In genomic region chr7:23539494-23539907, GRCh38 we compare ENCODE assay signal across 9 cellular contexts. TPM values are rescaled to one million over a fixed set of nuclear protein-coding genes. Genes with fewer than 3 reads are reported as not detected.
DNase-seq lines count a peak whose midpoint lies in the region; ATAC-seq, FAIRE-seq and TF ChIP-seq lines count a peak whose summit lies in the region.
"Had no signal": no experiment of that assay in that cellular context is flagged by ENCODE, and none has a peak within 500 bp of the region (broad histone marks: within the 10 kb centered on the region; RNA-seq: fewer than 3 reads in every experiment).

No MANE protein-coding gene starts in this region.

- H3K27ac Mint-ChIP-seq in activated CD4-positive, alpha-beta memory T cell treated with anti-CD3 and anti-CD28 coated beads for 36 hours: peak overlapping the region; percentile 74

- no peak; the same call in 2 of the 3 replicates for ATAC-seq in HepG2
- no peak for ATAC-seq in right lobe of liver
- peak; percentile 58 for ATAC-seq in HG03064 (IDR thresholded peaks at IDR 0.05; ENCODE audit: low read depth, unreplicated experiment)
- ATAC-seq in HG03520 (IDR thresholded peaks at IDR 0.05; ENCODE audit: unreplicated experiment): no peak

- TF ChIP-seq EP300 in HepG2 (IDR thresholded peaks at IDR 0.05; ENCODE audit: low read depth in 2 of 2, low read length in 2 of 2) (no peak), HepG2 (CRISPR knock-in tag; IDR thresholded peaks at IDR 0.05; ENCODE audit: borderline replicate concordance) (no peak)

- TF ChIP-seq POLR2A in HepG2 (IDR thresholded peaks at IDR 0.05; ENCODE audit: insufficient read depth in 1 of 2, low read depth in 2 of 2, low read length in 2 of 2) (no peak), right lobe of liver (IDR thresholded peaks at IDR 0.05) (no peak)

- H3K4me3 ChIP-seq in HepG2 (replicated peaks in 1 of 3; ENCODE audit: insufficient read depth in 1 of 3, low read depth in 2 of 3, low read length in 3 of 3) (no peak overlapping the region), right lobe of liver (no peak overlapping the region)

- no peak for FAIRE-seq in HepG2 (lab: Jason Lieb, UNC)

- H3K4me1 ChIP-seq in HepG2 (ENCODE audit: insufficient read depth, low read length): peaks cover 23% of the 10 kb centered on the region
- no peaks in the 10 kb centered on the region for H3K4me1 ChIP-seq in right lobe of liver

- no peaks in the 10 kb centered on the region for H3K36me3 ChIP-seq in HepG2 (replicated peaks in 1 of 2; ENCODE audit: control insufficient read depth in 1 of 2, insufficient read depth in 2 of 2, low read length in 2 of 2)
- no peaks in the 10 kb centered on the region for H3K36me3 ChIP-seq in right lobe of liver

- no peaks in the 10 kb centered on the region for H3K9me3 Mint-ChIP-seq in activated CD4-positive, alpha-beta memory T cell treated with anti-CD3 and anti-CD28 coated beads for 36 hours

- no peak overlapping the region for H3K9ac ChIP-seq in HepG2 (ENCODE audit: insufficient read depth, low read depth, low read length)

- H2AFZ ChIP-seq in HepG2 (ENCODE audit: low read length): no peak overlapping the region

- no peak for TF ChIP-seq RAD21 in HepG2 (CRISPR knock-in tag; IDR thresholded peaks at IDR 0.05)

- POLR2A ChIA-PET in HepG2 (lab: Yijun Ruan, JAX): interaction anchor here (1.4 kb wide), 1 partner anchor 15 kb away, joined by 3 read pairs; no protein-coding TSS in a partner anchor
- POLR2A ChIA-PET in activated CD4-positive, alpha-beta memory T cell treated with anti-CD3 and anti-CD28 coated beads for 36 hours (lab: Charles Lee): interaction anchor here (1.8 kb wide), 1 partner anchor 9 kb away, joined by 14 read pairs; no protein-coding TSS in a partner anchor

- H3K4me1 Mint-ChIP-seq in activated CD4-positive, alpha-beta memory T cell treated with anti-CD3 and anti-CD28 coated beads for 36 hours (ENCODE audit: low read depth): peaks cover 14% of the 10 kb centered on the region

- H4K20me1 ChIP-seq in HepG2 (ENCODE audit: insufficient read depth, low read length): no peaks in the 10 kb centered on the region

- H3K27me3 ChIP-seq in HepG2 (ENCODE audit: control insufficient read depth in 1 of 2, insufficient read depth in 2 of 2, low read length in 2 of 2): no peaks in the 10 kb centered on the region
- no peaks in the 10 kb centered on the region for H3K27me3 ChIP-seq in right lobe of liver

- no peaks in the 10 kb centered on the region for H3K79me2 ChIP-seq in HepG2 (ENCODE audit: insufficient read depth, low read length)

- TF ChIP-seq CTCF in HepG2 (CRISPR knock-in tag; IDR thresholded peaks at IDR 0.05) (no peak), right lobe of liver (IDR thresholded peaks at IDR 0.05) (no peak)

- in situ Hi-C loops in HepG2 (cut with HindIII; ENCODE audit: extremely low pct_ligation_motif_present, low pct_unique_long_range_greater_than_20kb): no loop called here

- H3K9me3 ChIP-seq in HepG2 (ENCODE audit: low read length) (no peaks in the 10 kb centered on the region), right lobe of liver (no peaks in the 10 kb centered on the region)

- CTCF ChIA-PET in HepG2 (lab: Yijun Ruan, JAX; ENCODE audit: low intra/inter-chr PET ratio, low total read pairs): no interaction called here
- CTCF ChIA-PET in activated CD4-positive, alpha-beta memory T cell treated with anti-CD3 and anti-CD28 coated beads for 36 hours (lab: Charles Lee): interaction anchor here (1.0 to 1.8 kb wide), 7 partner anchors 8 to 267 kb away, joined by 3 to 12 read pairs (median 4); no protein-coding TSS in a partner anchor

- H3K4me3 Mint-ChIP-seq in activated CD4-positive, alpha-beta memory T cell treated with anti-CD3 and anti-CD28 coated beads for 36 hours: peak overlapping the region; percentile 6

- peak overlapping the region; percentile 34; the same call in 1 of the 2 replicates for H3K4me2 ChIP-seq in HepG2 (ENCODE audit: low read depth, low read length)

- no peaks in the 10 kb centered on the region for H3K27me3 Mint-ChIP-seq in activated CD4-positive, alpha-beta memory T cell treated with anti-CD3 and anti-CD28 coated beads for 36 hours

- H3K27ac ChIP-seq in HepG2 (ENCODE audit: extremely low read length, insufficient read depth, low read length) (no peak overlapping the region), right lobe of liver (no peak overlapping the region)

- DNase-seq in HepG2 (ENCODE audit: low spot score): no peak
- DNase-seq in right lobe of liver: no peak
- no peak for DNase-seq in activated CD4-positive, alpha-beta memory T cell treated with anti-CD3 and anti-CD28 coated beads for 36 hours
- no peak for DNase-seq in globus pallidus (ENCODE audit: low spot score)
- DNase-seq in activated CD4-positive, CD25-positive, alpha-beta regulatory T cell (lab: John Stamatoyannopoulos, UW): no peak
- DNase-seq in HPDE6-E6E7 (ENCODE audit: extremely low spot score): no peak
- DNase-seq: effector CD4-positive, alpha-beta T cell had no signal

- H3K36me3 Mint-ChIP-seq in activated CD4-positive, alpha-beta memory T cell treated with anti-CD3 and anti-CD28 coated beads for 36 hours: no peaks in the 10 kb centered on the region

- WGBS in HepG2 (ENCODE audit: low lambda C conversion rate): 19% methylated on average over 4 of the region's 4 CpGs
- 56% methylated on average over 3 of the region's 4 CpGs for WGBS in right lobe of liver (ENCODE audit: insufficient coverage, low coverage, low lambda C conversion rate, missing lambda C conversion rate)

- intact Hi-C loops in HepG2 (cut with micrococcal nuclease; ENCODE audit: unreplicated experiment) (no loop called here), right lobe of liver (cut with DNase I) (no loop called here)
- intact Hi-C loops in activated CD4-positive, alpha-beta memory T cell treated with anti-CD3 and anti-CD28 coated beads for 36 hours (cut with micrococcal nuclease): loop anchor here (1.0 kb wide), 1 partner anchor 8 kb away; the partner anchor contains the start of gene TRA2A

- BruUV-seq in HepG2 (replicated peaks; lab: Mats Ljungman, UMichigan): no TSS peak

RNA-seq across cellular contexts. Expression of gene TRA2A, which starts 7.7 kb away (rescaled TPM):
- 39.1 and 52.7 TPM in 2 replicates for total RNA-seq in HepG2 (2016; rRNA removed; fragmentation: Illumina TruSeq; extraction: Trizol)
- total RNA-seq in HepG2 (2016; cell fraction: cytosol; rRNA removed; fragmentation: Illumina TruSeq; extraction: Trizol; ENCODE audit: low read depth): 9.7 and 11.8 TPM in 2 replicates
- 42.4 and 53.4 TPM in 2 replicates for total RNA-seq in HepG2 (2016; cell fraction: insoluble cytoplasmic fraction; rRNA removed; fragmentation: Illumina TruSeq; extraction: Trizol)
- 18.1 and 19.9 TPM in 2 replicates for total RNA-seq in HepG2 (2016; cell fraction: membrane; rRNA removed; fragmentation: Illumina TruSeq; extraction: Trizol)
- total RNA-seq in HepG2 (2016; cell fraction: nucleus; rRNA removed; fragmentation: Illumina TruSeq; extraction: Trizol): 58.6 and 59.9 TPM in 2 replicates
- 38.5 and 41.6 TPM in 2 replicates for polyA plus RNA-seq in HepG2 (2011; rRNA removed)
- polyA plus RNA-seq in HepG2 (2011; cell fraction: cytosol; rRNA removed): 17.7 and 19.0 TPM in 2 replicates
- polyA plus RNA-seq in HepG2 (2011; cell fraction: nucleus; rRNA removed): 52.2 and 74.4 TPM in 2 replicates
- polyA plus RNA-seq in HepG2 (2012): 22.3 and 41.5 TPM in 2 replicates
- 11.2 and 11.6 TPM in 2 replicates for polyA plus RNA-seq in HepG2 (2016; cell fraction: cytosol; fragmentation: Illumina TruSeq; extraction: Trizol; ENCODE audit: low read depth)
- 117 and 127 TPM in 2 replicates for polyA plus RNA-seq in HepG2 (2016; cell fraction: insoluble cytoplasmic fraction; fragmentation: Illumina TruSeq; extraction: Trizol; ENCODE audit: low read depth)
- polyA plus RNA-seq in HepG2 (2016; cell fraction: membrane; fragmentation: Illumina TruSeq; extraction: Trizol; ENCODE audit: low read depth): 23.2 and 23.3 TPM in 2 replicates
- polyA plus RNA-seq in HepG2 (2016; cell fraction: nucleus; fragmentation: Illumina TruSeq; extraction: Trizol; ENCODE audit: insufficient read depth, low read depth): 182 and 185 TPM in 2 replicates
- 28.3 and 56.1 TPM in 2 replicates for polyA minus RNA-seq in HepG2 (2011; rRNA and poly(A)+ RNA removed; ENCODE audit: low replicate concordance)
- polyA minus RNA-seq in HepG2 (2011; cell fraction: cytosol; rRNA and poly(A)+ RNA removed): 14.5 and 23.9 TPM in 2 replicates
- polyA minus RNA-seq in HepG2 (2011; cell fraction: nucleus; rRNA and poly(A)+ RNA removed): 117 and 142 TPM in 2 replicates
- total RNA-seq in right lobe of liver: 10 to 100 TPM; 11.1 to 34.9 (median 24.7) TPM
- total RNA-seq in activated CD4-positive, alpha-beta memory T cell treated with anti-CD3 and anti-CD28 coated beads for 36 hours: 10 to 100 TPM; 75.4 to 77.8 TPM

RNA-seq across cellular contexts. Expression of gene CCDC126, which starts 57.7 kb away (rescaled TPM):
- total RNA-seq in HepG2 (2016; rRNA removed; fragmentation: Illumina TruSeq; extraction: Trizol): 8.7 and 9.3 TPM in 2 replicates
- 18.2 and 18.4 TPM in 2 replicates for total RNA-seq in HepG2 (2016; cell fraction: cytosol; rRNA removed; fragmentation: Illumina TruSeq; extraction: Trizol; ENCODE audit: low read depth)
- 9.4 and 9.5 TPM in 2 replicates for total RNA-seq in HepG2 (2016; cell fraction: insoluble cytoplasmic fraction; rRNA removed; fragmentation: Illumina TruSeq; extraction: Trizol)
- total RNA-seq in HepG2 (2016; cell fraction: membrane; rRNA removed; fragmentation: Illumina TruSeq; extraction: Trizol): 8.0 and 8.8 TPM in 2 replicates
- 5.1 and 11.0 TPM in 2 replicates for total RNA-seq in HepG2 (2016; cell fraction: nucleus; rRNA removed; fragmentation: Illumina TruSeq; extraction: Trizol)
- 3.5 and 3.9 TPM in 2 replicates for polyA plus RNA-seq in HepG2 (2011; rRNA removed)
- 1.6 and 2.4 TPM in 2 replicates for polyA plus RNA-seq in HepG2 (2011; cell fraction: cytosol; rRNA removed)
- polyA plus RNA-seq in HepG2 (2011; cell fraction: nucleus; rRNA removed): 1.1 and 2.8 TPM in 2 replicates
- 5.7 and 5.8 TPM in 2 replicates for polyA plus RNA-seq in HepG2 (2012)
- polyA plus RNA-seq in HepG2 (2016; cell fraction: cytosol; fragmentation: Illumina TruSeq; extraction: Trizol; ENCODE audit: low read depth): 1.6 and 2.4 TPM in 2 replicates
- 6.6 and 8.6 TPM in 2 replicates for polyA plus RNA-seq in HepG2 (2016; cell fraction: insoluble cytoplasmic fraction; fragmentation: Illumina TruSeq; extraction: Trizol; ENCODE audit: low read depth)
- 3.7 and 4.1 TPM in 2 replicates for polyA plus RNA-seq in HepG2 (2016; cell fraction: membrane; fragmentation: Illumina TruSeq; extraction: Trizol; ENCODE audit: low read depth)
- polyA plus RNA-seq in HepG2 (2016; cell fraction: nucleus; fragmentation: Illumina TruSeq; extraction: Trizol; ENCODE audit: insufficient read depth, low read depth): 13.3 and 14.1 TPM in 2 replicates
- 1.4 and 3.6 TPM in 2 replicates for polyA minus RNA-seq in HepG2 (2011; rRNA and poly(A)+ RNA removed; ENCODE audit: low replicate concordance)
- polyA minus RNA-seq in HepG2 (2011; cell fraction: cytosol; rRNA and poly(A)+ RNA removed): 4.7 and 7.3 TPM in 2 replicates
- 7.9 and 8.1 TPM in 2 replicates for polyA minus RNA-seq in HepG2 (2011; cell fraction: nucleus; rRNA and poly(A)+ RNA removed)
- 1 to 10 TPM; 5.9 to 9.8 (median 6.2) TPM for total RNA-seq in right lobe of liver
- total RNA-seq in activated CD4-positive, alpha-beta memory T cell treated with anti-CD3 and anti-CD28 coated beads for 36 hours: 1 to 10 TPM; 5.2 to 5.7 TPM
